Comparison of ENCODE assay signal across 22 cellular contexts in genomic region chr15:42367041-42367440, GRCh38. TPM values are rescaled to one million over a fixed set of nuclear protein-coding genes. Genes with fewer than 3 reads are reported as not detected.
A peak's percentile ranks its signal among the peaks of the same experiment; 100 is the strongest.
DNase-seq lines count a peak whose midpoint lies in the region; ATAC-seq and TF ChIP-seq lines count a peak whose summit lies in the region.
"Had no signal": no experiment of that assay in that cellular context is flagged by ENCODE, and none has a peak within 500 bp of the region (broad histone marks: within the 10 kb centered on the region; RNA-seq: fewer than 3 reads in every experiment).

No MANE protein-coding gene starts in this region.

- no peaks in the 10 kb centered on the region for H3K9me3 ChIP-seq in gastroesophageal sphincter
- H3K9me3 ChIP-seq in thyroid gland = no peaks in the 10 kb centered on the region
- no peaks in the 10 kb centered on the region for H3K9me3 ChIP-seq in adrenal gland (replicated peaks in 1 of 3)
- H3K9me3 ChIP-seq: BE2C, vagina had no signal

- H3K27ac ChIP-seq in gastroesophageal sphincter (no peak overlapping the region), thyroid gland (no peak overlapping the region), adrenal gland (no peak overlapping the region)
- H3K27ac ChIP-seq: SJCRH30, vagina had no signal

- H3K4me3 ChIP-seq in gastroesophageal sphincter (no peak overlapping the region), thyroid gland (replicated peaks in 1 of 3) (no peak overlapping the region), adrenal gland (no peak overlapping the region)
- H3K4me3 ChIP-seq: SJCRH30, vagina had no signal

- DNase-seq in left cardiac atrium (no peak), left ventricle myocardium superior (no peak), SIG-M5 (lab: John Stamatoyannopoulos, UW) (peak; percentile 31), thyroid gland (peak; percentile 41 to 51), AG08396 (ENCODE audit: low spot score) (no peak), T-helper 2 cell (no peak), adrenal gland (no peak)
- DNase-seq: 8988T; activated CD4-positive, alpha-beta memory T cell treated with anti-CD3 and anti-CD28 coated beads, Interleukin-2, amount 10 ng/mL, durations not matched to agents 7 days and 5 days; amygdala; BE2C; Calu3; central memory CD4-positive, alpha-beta T cell; EL; H7; left colon; NCI-H1417; PC-3; SJCRH30; stimulated activated CD4-positive, alpha-beta T cell treated with anti-CD3 and anti-CD28 coated beads, Interleukin-15, amount 100 ng/mL, for 24 hours had no signal

- TF ChIP-seq CTCF in gastroesophageal sphincter (IDR thresholded peaks at IDR 0.05) (no peak), thyroid gland (IDR thresholded peaks at IDR 0.05) (no peak), adrenal gland (IDR thresholded peaks at IDR 0.05) (no peak)

- intact Hi-C loops in left cardiac atrium (cut with DNase I) = no loop called here
- intact Hi-C loops in left ventricle myocardium superior (cut with micrococcal nuclease) = no loop called here
- intact Hi-C loops in thyroid gland (cut with DNase I) = no loop called here
- intact Hi-C loops in adrenal gland (cut with DNase I) = no loop called here

- H3K4me1 ChIP-seq in gastroesophageal sphincter (no peaks in the 10 kb centered on the region), thyroid gland (peaks cover 0 to 16% of the 10 kb centered on the region in 2 donors), adrenal gland (replicated peaks in 1 of 2) (no peaks in the 10 kb centered on the region)
- H3K4me1 ChIP-seq: BE2C, SJCRH30, vagina had no signal

- no peak for TF ChIP-seq EP300 in gastroesophageal sphincter (IDR thresholded peaks at IDR 0.05)

- H3K27me3 ChIP-seq in gastroesophageal sphincter = no peaks in the 10 kb centered on the region
- H3K27me3 ChIP-seq in thyroid gland = no peaks in the 10 kb centered on the region
- H3K27me3 ChIP-seq in adrenal gland = no peaks in the 10 kb centered on the region
- H3K27me3 ChIP-seq: SJCRH30, vagina had no signal

- TF ChIP-seq POLR2A in gastroesophageal sphincter (IDR thresholded peaks at IDR 0.05) = no peak
- TF ChIP-seq POLR2A in thyroid gland (IDR thresholded peaks at IDR 0.05) = no peak
- no peak for TF ChIP-seq POLR2A in adrenal gland (IDR thresholded peaks at IDR 0.05)

- no peaks in the 10 kb centered on the region for H3K36me3 ChIP-seq in gastroesophageal sphincter
- no peaks in the 10 kb centered on the region for H3K36me3 ChIP-seq in thyroid gland
- H3K36me3 ChIP-seq in adrenal gland (replicated peaks in 1 of 2) = no peaks in the 10 kb centered on the region
- H3K36me3 ChIP-seq: BE2C, SJCRH30, vagina had no signal

- ATAC-seq in left cardiac atrium = peak; percentile 40 to 50
- ATAC-seq in left ventricle myocardium superior = no peak
- peak; percentile 79 for ATAC-seq in gastroesophageal sphincter
- ATAC-seq: left colon, PC-3 had no signal

- WGBS in gastroesophageal sphincter (ENCODE audit: low coverage in 1 of 2), 2 donors = 16 to 60% methylated on average over 4 to 5 of the region's 5 CpGs
- 57 to 67% methylated on average over 4 to 5 of the region's 5 CpGs for WGBS in thyroid gland, 2 donors
- WGBS in adrenal gland, 4 donors = 69 to 87% (median 72%) methylated on average over 4 to 5 of the region's 5 CpGs

RNA-seq across cellular contexts. Expression of gene CAPN3, which starts 7.7 kb away (rescaled TPM):
- total RNA-seq in left cardiac atrium (10 to 100 TPM in 1 of 2 donors, 1 to 10 TPM in 1; 8.7 to 10.6 TPM), left ventricle myocardium superior (3.8 TPM), gastroesophageal sphincter (10 to 100 TPM in 1 of 4 donors, 1 to 10 TPM in 2, under 1 TPM in 1; 0.79 to 16.2 (median 3.9) TPM), thyroid gland (1 to 10 TPM; 3.0 to 6.8 (median 4.0) TPM), adrenal gland (10 to 100 TPM in 2 of 8 donors, 1 to 10 TPM in 6; 4.0 to 17.2 (median 7.3) TPM)
- 10 to 100 TPM in 2 of 3 donors, 1 to 10 TPM in 1; 3.3 to 72.9 (median 51.5) TPM for polyA plus RNA-seq in adrenal gland
- total RNA-seq: H7 had no signal

Comparison
In these comparisons a context has a peak if more than half of its experiments do, and no peak if none do; other contexts are left out.
1. DNase-seq: peak in SIG-M5 (single experiment) and thyroid gland (2 of 2); none in left cardiac atrium (single experiment), left ventricle myocardium superior (single experiment), AG08396 (single experiment), T-helper 2 cell (0 of 5) and adrenal gland (0 of 7).